Comparison of ENCODE assay signal across 22 cellular contexts in genomic region chr2:1809726-1810125, GRCh38.
"Had no signal": no experiment of that assay in that cellular context is flagged by ENCODE, and none has a peak within 500 bp of the region (broad histone marks: within the 10 kb centered on the region; RNA-seq: fewer than 3 reads in every experiment).

No MANE protein-coding gene starts in this region.

- H3K4me3 ChIP-seq: dorsolateral prefrontal cortex, left lung, mucosa of descending colon, pancreas, prostate gland, skin epidermis, suprapubic skin, transverse colon, vagina had no signal

- DNase-seq: effector CD4-positive, alpha-beta T cell; hypothalamus; left cardiac atrium; mesenchymal stem cell; mucosa of descending colon; naive B cell; nephron progenitor cell; occipital lobe; pancreas; right cardiac atrium; stimulated activated CD4-positive, alpha-beta T cell treated with anti-CD3 and anti-CD28 coated beads, Interleukin-15, amount 100 ng/mL, for 24 hours; stimulated activated CD4-positive, alpha-beta T cell treated with anti-CD3 and anti-CD28 coated beads, Interleukin-2, amount 100 ng/mL, for 48 hours; stimulated activated naive B cell treated with anti-CD40 and anti-IgM and Interleukin-4, amounts not matched to agents 10 μg/mL and 1 μg/mL and 100 μg/mL, for 72 hours; transverse colon had no signal

- H3K36me3 ChIP-seq: left lung, pancreas, prostate gland, suprapubic skin, transverse colon, vagina had no signal

- H3K4me1 Mint-ChIP-seq: naive B cell; stimulated activated naive B cell treated with anti-CD40 and anti-IgM and Interleukin-4, amounts not matched to agents 10 μg/mL and 1 μg/mL and 100 μg/mL, for 72 hours had no signal

- H3K4me3 Mint-ChIP-seq: mesothelial cell of epicardium; naive B cell; nephron progenitor cell; stimulated activated naive B cell treated with anti-CD40 and anti-IgM and Interleukin-4, amounts not matched to agents 10 μg/mL and 1 μg/mL and 100 μg/mL, for 72 hours; stimulated activated naive CD8-positive, alpha-beta T cell treated with anti-CD3 and anti-CD28 coated beads, Interleukin-15, Interleukin-2, amounts not matched to agents 100 ng/mL and 50 ng/mL, for 24 hours had no signal

- H3K27ac ChIP-seq: dorsolateral prefrontal cortex, left lung, pancreas, prostate gland, skin epidermis, suprapubic skin, transverse colon, vagina had no signal

- H3K9me3 Mint-ChIP-seq: mesothelial cell of epicardium; nephron progenitor cell; stimulated activated naive CD8-positive, alpha-beta T cell treated with anti-CD3 and anti-CD28 coated beads, Interleukin-15, Interleukin-2, amounts not matched to agents 100 ng/mL and 50 ng/mL, for 24 hours had no signal

- H3K4me1 ChIP-seq: left lung, pancreas, prostate gland, suprapubic skin, transverse colon, vagina had no signal

- H3K27me3 ChIP-seq: dorsolateral prefrontal cortex, pancreas, suprapubic skin, transverse colon, vagina had no signal

- H3K9me3 ChIP-seq: left lung, mucosa of descending colon, pancreas, prostate gland, suprapubic skin, transverse colon, vagina had no signal

- H3K27ac Mint-ChIP-seq: mesothelial cell of epicardium; naive B cell; nephron progenitor cell; stimulated activated naive B cell treated with anti-CD40 and anti-IgM and Interleukin-4, amounts not matched to agents 10 μg/mL and 1 μg/mL and 100 μg/mL, for 72 hours; stimulated activated naive CD8-positive, alpha-beta T cell treated with anti-CD3 and anti-CD28 coated beads, Interleukin-15, Interleukin-2, amounts not matched to agents 100 ng/mL and 50 ng/mL, for 24 hours had no signal

- ATAC-seq: left cardiac atrium; left lung; mucosa of descending colon; pancreas; right cardiac atrium; stimulated activated naive B cell treated with anti-CD40 and anti-IgM and Interleukin-4, amounts not matched to agents 10 μg/mL and 1 μg/mL and 100 μg/mL, for 72 hours had no signal

- H3K36me3 Mint-ChIP-seq: mesothelial cell of epicardium; naive B cell; stimulated activated naive B cell treated with anti-CD40 and anti-IgM and Interleukin-4, amounts not matched to agents 10 μg/mL and 1 μg/mL and 100 μg/mL, for 72 hours had no signal
